Comparison of ENCODE assay signal across 26 cellular contexts in the genomic region with DNA sequence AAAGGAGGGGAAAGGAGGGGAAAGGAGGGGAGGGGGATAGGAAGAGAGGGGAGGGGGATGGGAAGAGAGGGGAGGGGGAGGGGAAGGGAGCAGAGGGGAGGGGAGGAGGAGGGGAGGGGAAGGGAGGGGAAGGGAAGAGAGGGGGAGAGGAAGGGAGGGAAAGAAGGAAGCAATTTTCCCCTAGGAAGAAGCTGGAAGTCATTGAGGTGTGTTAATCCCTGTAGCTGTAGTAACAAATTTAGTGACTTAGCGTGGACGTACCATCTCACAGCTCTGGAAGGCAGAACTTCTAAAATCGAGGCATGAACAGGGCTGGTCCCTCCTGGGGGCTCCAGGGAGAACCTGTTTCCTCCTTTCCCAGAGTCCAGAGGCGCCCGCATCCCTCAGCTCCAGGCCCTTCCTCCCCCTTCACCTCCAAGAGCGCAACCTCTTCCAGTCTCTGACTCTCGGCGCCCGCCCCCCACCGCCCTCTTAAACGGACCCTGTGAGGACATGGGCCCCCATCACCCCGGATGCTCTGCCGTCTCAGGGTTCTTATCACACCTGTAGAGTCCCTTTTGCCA. TPM values are rescaled to one million over a fixed set of nuclear protein-coding genes. Genes with fewer than 3 reads are reported as not detected.
"Had no signal": no experiment of that assay in that cellular context is flagged by ENCODE, and none has a peak within 500 bp of the region (broad histone marks: within the 10 kb centered on the region; RNA-seq: fewer than 3 reads in every experiment).

No MANE protein-coding gene starts in this region.

- DNase-seq: activated CD4-positive, alpha-beta T cell treated with anti-CD3 and anti-CD28 coated beads, Interleukin-2, amount 10 ng/mL, durations not matched to agents 24 days and 14 days; activated CD4-positive, alpha-beta T cell treated with anti-CD3 and anti-CD28 coated beads, Interleukin-2, amount 50 U/mL, for 4 hours; activated CD8-positive, alpha-beta T cell treated with anti-CD3 and anti-CD28 coated beads, Interleukin-2, amount 10 ng/mL, durations not matched to agents 7 days and 5 days; activated gamma-delta T cell; activated naive CD4-positive, alpha-beta T cell treated with Interleukin-2 at 50 U/mL for 16 hours; activated T-cell treated with anti-CD3 and anti-CD28 coated beads, Interleukin-2, amount 50 U/mL, for 24 hours; adrenal gland; body of pancreas; Kasumi-1; MG63; NCI-H1048; NCI-H1105 treated with DMSO at 0.1 percent for 48 hours; NCI-H1436; NCI-H1694; NCI-H2029; NCI-H345; NCI-H524 treated with DMSO at 0.1 percent for 48 hours; NCI-H748 treated with DMSO at 0.1 percent for 48 hours; NK-92 treated with Interleukin-12 subunit alpha and Interleukin-12 subunit beta, amount 100 ng/mL, for 24 hours; Right ventricle myocardium superior; SW 1271; T-helper 1 cell; T1000 had no signal

- H3K36me3 Mint-ChIP-seq: activated naive CD4-positive, alpha-beta T cell treated with anti-CD3 and anti-CD28 coated beads, Interleukin-2, amount 50 U/mL, for 72 hours had no signal

- H3K27ac Mint-ChIP-seq: activated CD4-positive, alpha-beta T cell treated with anti-CD3 and anti-CD28 coated beads, Interleukin-2, amount 10 ng/mL, durations not matched to agents 24 days and 14 days; activated CD8-positive, alpha-beta T cell treated with anti-CD3 and anti-CD28 coated beads, Interleukin-2, amount 10 ng/mL, durations not matched to agents 7 days and 5 days; activated naive CD4-positive, alpha-beta T cell treated with anti-CD3 and anti-CD28 coated beads, Interleukin-2, amount 50 U/mL, for 72 hours; activated T-cell treated with anti-CD3 and anti-CD28 coated beads, Interleukin-2, amount 50 U/mL, for 24 hours; activated T-helper 2 cell treated with anti-CD3 and anti-CD28 coated beads, Interferon-gamma antibody, Interleukin-2, Interleukin-4, amounts not matched to agents 10 μg/mL and 5 μg/mL and 100 μg/mL, durations not matched to agents 14 hours and 24 hours and 36 hours had no signal

- H3K27me3 Mint-ChIP-seq: activated T-cell treated with anti-CD3 and anti-CD28 coated beads, Interleukin-2, amount 50 U/mL, for 24 hours had no signal

- H3K4me3 Mint-ChIP-seq: activated CD4-positive, alpha-beta T cell treated with anti-CD3 and anti-CD28 coated beads, Interleukin-2, amount 10 ng/mL, durations not matched to agents 24 days and 14 days; activated CD8-positive, alpha-beta T cell treated with anti-CD3 and anti-CD28 coated beads, Interleukin-2, amount 10 ng/mL, durations not matched to agents 7 days and 5 days; activated T-cell treated with anti-CD3 and anti-CD28 coated beads, Interleukin-2, amount 50 U/mL, for 24 hours had no signal

- ATAC-seq: activated CD8-positive, alpha-beta T cell treated with anti-CD3 and anti-CD28 coated beads, Interleukin-2, amount 10 ng/mL, durations not matched to agents 7 days and 5 days; activated naive CD4-positive, alpha-beta T cell treated with anti-CD3 and anti-CD28 coated beads, Interleukin-2, amount 50 U/mL, for 72 hours; body of pancreas had no signal

- H3K9me3 Mint-ChIP-seq: activated CD4-positive, alpha-beta T cell treated with anti-CD3 and anti-CD28 coated beads, Interleukin-2, amount 10 ng/mL, durations not matched to agents 24 days and 14 days; activated naive CD4-positive, alpha-beta T cell treated with anti-CD3 and anti-CD28 coated beads, Interleukin-2, amount 50 U/mL, for 72 hours; activated T-cell treated with anti-CD3 and anti-CD28 coated beads, Interleukin-2, amount 50 U/mL, for 24 hours; activated T-helper 2 cell treated with anti-CD3 and anti-CD28 coated beads, Interferon-gamma antibody, Interleukin-2, Interleukin-4, amounts not matched to agents 10 μg/mL and 5 μg/mL and 100 μg/mL, durations not matched to agents 14 hours and 24 hours and 36 hours had no signal

RNA-seq across cellular contexts. Expression of a gene that starts 17.9 kb away (rescaled TPM):
- total RNA-seq: NCI-H460 had no signal

RNA-seq across cellular contexts. Expression of a gene that starts 29.7 kb away (rescaled TPM):
- total RNA-seq: NCI-H460 had no signal
